In genomic region chr7:149099058-149099457, GRCh38 we compare ENCODE assay signal across 22 cellular contexts.
"Had no signal": no experiment of that assay in that cellular context is flagged by ENCODE, and none has a peak within 500 bp of the region (broad histone marks: within the 10 kb centered on the region; RNA-seq: fewer than 3 reads in every experiment).

No MANE protein-coding gene starts in this region.

- FAIRE-seq: HTR-8/SVneo had no signal

- H3K9me3 ChIP-seq: MG63, Peyer's patch, SJCRH30 had no signal

- DNase-seq: Karpas-422, KG1, MG63, NCI-H1092, NCI-H1105 treated with DMSO at 0.1 percent for 48 hours, NCI-H1417 treated with DMSO at 0.1 percent for 48 hours, NCI-H146, NCI-H1694 treated with DMSO at 0.1 percent for 48 hours, NCI-H1930, NCI-H2081, NCI-H2107, NCI-H2227 treated with DMSO at 0.1 percent for 48 hours, NCI-H524, NCI-H526 treated with DMSO at 0.1 percent for 48 hours, NCI-H748 treated with DMSO at 0.1 percent for 48 hours, Peyer's patch, SHP77 treated with DMSO at 0.1 percent for 48 hours, SJCRH30 had no signal

- H3K36me3 ChIP-seq: MG63, Peyer's patch, SJCRH30 had no signal

- H3K27me3 ChIP-seq: MG63, Peyer's patch, SJCRH30 had no signal

- H3K4me3 ChIP-seq: MG63, Peyer's patch, SJCRH30 had no signal

- H3K4me1 ChIP-seq: Peyer's patch, SJCRH30 had no signal

- H3K27ac ChIP-seq: HL-60, Peyer's patch, SJCRH30 had no signal

- ATAC-seq: Right ventricle myocardium inferior, SK-N-SH treated with all-trans-retinoic acid at 6 μM for 48 hours had no signal
